ENCODE assay signal across 16 cellular contexts in genomic region chr15:68420186-68420684, GRCh38. TPM values are rescaled to one million over a fixed set of nuclear protein-coding genes. Genes with fewer than 3 reads are reported as not detected.
A peak's percentile ranks its signal among the peaks of the same experiment; 100 is the strongest.
DNase-seq lines count a peak whose midpoint lies in the region; ATAC-seq and TF ChIP-seq lines count a peak whose summit lies in the region.
"Had no signal": no experiment of that assay in that cellular context is flagged by ENCODE, and none has a peak within 500 bp of the region (broad histone marks: within the 10 kb centered on the region; RNA-seq: fewer than 3 reads in every experiment).

No MANE protein-coding gene starts in this region.

- intact Hi-C loops in posterior vena cava (cut with DNase I) (loop anchor here in 1 of 2 donors (10.0 kb wide), 1 partner anchor 105 kb away; no protein-coding TSS in a partner anchor), esophagus squamous epithelium (cut with DNase I) (no loop called here)

- peaks cover 0 to 20% (median 8%) of the 10 kb centered on the region in 3 donors for H3K4me1 ChIP-seq in esophagus squamous epithelium
- H3K4me1 ChIP-seq: body of pancreas had no signal

- DNase-seq in ELF-1 (ENCODE audit: low read depth, low spot score), result peak; percentile 72
- peak; percentile 82 for DNase-seq in NCI-H146 (lab: John Stamatoyannopoulos, UW)
- peak; percentile 36 for DNase-seq in ecto neural progenitor cell (ENCODE audit: low spot score)
- peak; percentile 35 for DNase-seq in posterior vena cava (ENCODE audit: low spot score)
- no peak for DNase-seq in putamen (ENCODE audit: low spot score)
- no peak for DNase-seq in esophagus squamous epithelium (lab: John Stamatoyannopoulos, UW)
- no peak for DNase-seq in activated CD4-positive, alpha-beta T cell treated with anti-CD3 and anti-CD28 coated beads for 4 hours
- DNase-seq: activated CD4-positive, alpha-beta T cell treated with anti-CD3 and anti-CD28 coated beads, Interleukin-2, amount 50 U/mL, for 48 hours; body of pancreas; DMS153; dorsolateral prefrontal cortex; hypothalamus; left ventricle myocardium superior; NCI-H1105; NCI-H510A treated with DMSO at 0.1 percent for 48 hours had no signal

- no peaks in the 10 kb centered on the region for H3K36me3 ChIP-seq in esophagus squamous epithelium

- H3K27ac ChIP-seq in esophagus squamous epithelium, result peak overlapping the region in 1 of 4 donors; percentile 1
- H3K27ac ChIP-seq: body of pancreas, dorsolateral prefrontal cortex had no signal

- H3K4me3 ChIP-seq in esophagus squamous epithelium, result no peak overlapping the region
- H3K4me3 ChIP-seq: body of pancreas, dorsolateral prefrontal cortex had no signal

- 75 to 81% methylated on average over 4 of the region's 4 CpGs for WGBS in esophagus squamous epithelium, 2 donors

- TF ChIP-seq POLR2A in esophagus squamous epithelium (IDR thresholded peaks at IDR 0.05), result no peak

- H3K27me3 ChIP-seq in esophagus squamous epithelium, result no peaks in the 10 kb centered on the region
- H3K27me3 ChIP-seq: body of pancreas, dorsolateral prefrontal cortex had no signal

- H3K9me3 ChIP-seq in esophagus squamous epithelium, result no peaks in the 10 kb centered on the region
- H3K9me3 ChIP-seq: body of pancreas had no signal

- no peak for TF ChIP-seq CTCF in esophagus squamous epithelium (IDR thresholded peaks at IDR 0.05)

- no peak for ATAC-seq in HG02970 (IDR thresholded peaks at IDR 0.05; ENCODE audit: low FRiP score, unreplicated experiment)
- ATAC-seq: body of pancreas, left ventricle myocardium superior had no signal

RNA-seq across cellular contexts. Expression of gene ITGA11, which starts 11.7 kb away (rescaled TPM):
- total RNA-seq in posterior vena cava (10 to 100 TPM; 23.1 to 62.5 TPM), esophagus squamous epithelium (1 to 10 TPM in 2 of 4 donors, under 1 TPM in 2; 0.19 to 2.9 (median 0.81) TPM)

Comparison
In these comparisons a context has a peak if more than half of its experiments do, and no peak if none do; other contexts are left out.
1. DNase-seq: peak in ELF-1 (single experiment), NCI-H146 (single experiment), ecto neural progenitor cell (single experiment) and posterior vena cava (single experiment); none in putamen (single experiment), esophagus squamous epithelium (single experiment) and activated CD4-positive, alpha-beta T cell treated with anti-CD3 and anti-CD28 coated beads for 4 hours (0 of 2).
2. RNA of gene ITGA11, which starts 11.7 kb away (total RNA-seq): 23.1 to 62.5 TPM in posterior vena cava; 0.19 to 2.9 TPM in esophagus squamous epithelium; every median in the first group is over 4 times any median in the second.